17 cellular contexts compared by ENCODE assay signal in genomic region chr18:32958746-32959145, GRCh38.
DNase-seq lines count a peak whose midpoint lies in the region; ATAC-seq lines count a peak whose summit lies in the region.
"Had no signal": no experiment of that assay in that cellular context is flagged by ENCODE, and none has a peak within 500 bp of the region (broad histone marks: within the 10 kb centered on the region; RNA-seq: fewer than 3 reads in every experiment).

No MANE protein-coding gene starts in this region.

- peak; percentile 72 for ATAC-seq in HG02763 (IDR thresholded peaks at IDR 0.05; ENCODE audit: unreplicated experiment)
- ATAC-seq in HG03196 (IDR thresholded peaks at IDR 0.05; ENCODE audit: unreplicated experiment) = peak; percentile 85
- ATAC-seq: effector memory CD8-positive, alpha-beta T cell; left lobe of liver had no signal

- H3K4me3 ChIP-seq in HAP-1 = no peak overlapping the region
- H3K4me3 ChIP-seq: thoracic aorta had no signal

- in situ Hi-C loops in HAP-1 (cut with MboI; ENCODE audit: low sequenced_read_pairs) = no loop called here
- in situ Hi-C loops in KBM-7 (cut with MboI; ENCODE audit: low pct_unique_long_range_greater_than_20kb, low sequenced_read_pairs) = no loop called here

- no peaks in the 10 kb centered on the region for H3K27me3 ChIP-seq in HAP-1 (ENCODE audit: low read depth)
- H3K27me3 ChIP-seq: BE2C had no signal

- no peaks in the 10 kb centered on the region for H3K9me3 ChIP-seq in HAP-1
- H3K9me3 ChIP-seq: BE2C, thoracic aorta had no signal

- no peaks in the 10 kb centered on the region for H3K4me1 ChIP-seq in HAP-1
- H3K4me1 ChIP-seq: BE2C had no signal

- DNase-seq in NCI-H82 (lab: John Stamatoyannopoulos, UW) (peak; percentile 10), NCI-H82 treated with DMSO at 0.1 percent for 48 hours (lab: John Stamatoyannopoulos, UW; ENCODE audit: unreplicated experiment) (no peak), HAP-1 (ENCODE audit: low spot score in 2 of 2) (no peak), KBM-7 (no peak)
- no peak for DNase-seq in activated naive CD4-positive, alpha-beta T cell (lab: John Stamatoyannopoulos, UW)
- no peak for DNase-seq in activated CD4-positive, alpha-beta T cell treated with anti-CD3 and anti-CD28 coated beads, Interleukin-2, amount 50 U/mL, for 4 hours
- DNase-seq: activated CD4-positive, alpha-beta T cell treated with anti-CD3 and anti-CD28 coated beads, Interleukin-2, amount 50 U/mL, for 1 hour; activated naive CD4-positive, alpha-beta T cell treated with anti-CD3 and anti-CD28 coated beads, Interleukin-2, amount 10 ng/mL, durations not matched to agents 7 days and 5 days; activated T-cell treated with anti-CD3 and anti-CD28 coated beads for 4 hours; BE2C; effector memory CD8-positive, alpha-beta T cell; NCI-H187; NCI-H345 had no signal

- no peaks in the 10 kb centered on the region for H3K36me3 ChIP-seq in HAP-1 (replicated peaks)
- H3K36me3 ChIP-seq: BE2C, thoracic aorta had no signal
